Comparison of ENCODE assay signal across 8 cellular contexts in the genomic region with DNA sequence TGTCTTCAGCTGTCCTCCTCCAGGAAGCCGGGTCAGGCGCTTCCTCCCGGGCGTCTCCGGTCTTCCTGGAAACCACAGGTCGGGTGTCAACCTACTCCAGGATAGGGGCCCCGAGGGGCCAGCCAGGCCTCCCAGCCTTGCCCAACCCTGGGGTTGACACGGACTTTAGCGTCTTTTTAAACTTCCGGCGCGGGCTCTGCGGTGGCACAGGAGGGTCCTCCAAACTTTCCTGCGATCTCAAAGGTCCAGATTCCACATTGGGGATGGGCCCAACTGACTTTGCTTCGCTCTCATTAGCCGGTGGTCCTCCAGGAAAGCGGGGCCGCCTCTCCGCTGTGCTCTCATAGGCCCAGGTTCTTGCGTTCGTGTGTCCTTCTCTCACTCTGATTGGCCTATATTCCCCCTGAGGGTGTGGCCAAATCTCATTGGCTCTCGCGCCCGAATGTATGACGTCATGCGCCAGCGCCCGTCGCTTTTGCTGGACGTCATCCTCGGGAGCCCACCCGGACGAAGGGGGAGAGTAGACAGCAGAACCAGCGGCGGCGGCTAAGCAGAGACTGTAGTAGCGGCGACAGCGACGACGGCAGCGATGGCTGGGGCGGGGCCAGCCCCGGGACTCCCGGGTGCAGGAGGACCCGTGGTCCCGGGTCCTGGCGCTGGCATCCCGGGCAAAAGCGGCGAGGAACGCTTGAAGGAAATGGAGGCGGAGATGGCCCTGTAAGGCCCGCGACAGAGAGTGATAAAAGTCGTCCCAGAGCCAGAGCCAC. TPM values are rescaled to one million over a fixed set of nuclear protein-coding genes. Genes with fewer than 3 reads are reported as not detected.
DNase-seq lines count a peak whose midpoint lies in the region; ATAC-seq, FAIRE-seq and TF ChIP-seq lines count a peak whose summit lies in the region.

A gene with protein sequence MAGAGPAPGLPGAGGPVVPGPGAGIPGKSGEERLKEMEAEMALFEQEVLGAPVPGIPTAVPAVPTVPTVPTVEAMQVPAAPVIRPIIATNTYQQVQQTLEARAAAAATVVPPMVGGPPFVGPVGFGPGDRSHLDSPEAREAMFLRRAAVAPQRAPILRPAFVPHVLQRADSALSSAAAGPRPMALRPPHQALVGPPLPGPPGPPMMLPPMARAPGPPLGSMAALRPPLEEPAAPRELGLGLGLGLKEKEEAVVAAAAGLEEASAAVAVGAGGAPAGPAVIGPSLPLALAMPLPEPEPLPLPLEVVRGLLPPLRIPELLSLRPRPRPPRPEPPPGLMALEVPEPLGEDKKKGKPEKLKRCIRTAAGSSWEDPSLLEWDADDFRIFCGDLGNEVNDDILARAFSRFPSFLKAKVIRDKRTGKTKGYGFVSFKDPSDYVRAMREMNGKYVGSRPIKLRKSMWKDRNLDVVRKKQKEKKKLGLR (plus strand): TSS at position 472 of the 767 bp plus-strand sequence. CDS start 118 bp downstream, at position 590.

- H4K91ac ChIP-seq in trophoblast cell (ENCODE audit: low read depth, low read length): peak within 1 kb of the TSS; percentile 61

- in situ Hi-C loops in transverse colon (cut with MboI; ENCODE audit: low pct_ligation_motif_present in 1 of 4, low pct_unique_long_range_greater_than_20kb in 1 of 4, low sequenced_read_pairs in 3 of 4): no loop called here

- CTCF ChIA-PET in T-cell (lab: Charles Lee): no interaction called here

- H3K27ac Mint-ChIP-seq in T-cell: peak within 1 kb of the TSS; percentile 97 to 98

- H3K4me3 Mint-ChIP-seq in T-cell: peak within 1 kb of the TSS; percentile 93 to 100 (median 100)

- intact Hi-C loops in transverse colon (cut with DNase I; ENCODE audit: low total_unique reads): no loop called here

- peak within 1 kb of the TSS; percentile 70 for H2AK5ac ChIP-seq in trophoblast cell (ENCODE audit: low read length)

- H3K27me3 ChIP-seq in cardiac muscle cell: no peaks in the 10 kb centered on the region
- no peaks in the 10 kb centered on the region for H3K27me3 ChIP-seq in trophoblast cell (ENCODE audit: insufficient read depth, low read length)
- H3K27me3 ChIP-seq in transverse colon: no peaks in the 10 kb centered on the region

- WGBS in adipose tissue, 3 donors: 0% methylated on average over 56 of the region's 56 CpGs
- WGBS in trophoblast cell (ENCODE audit: extremely low coverage, insufficient coverage, insufficient read length): no CpG with 5 or more reads among the region's 56 CpGs
- WGBS in transverse colon (ENCODE audit: low coverage in 1 of 2), 2 donors: 0% methylated on average over 37 of the region's 56 CpGs; no CpG with 5 or more reads in 1 of the 2 donors

- peak within 1 kb of the TSS; percentile 46 for H2AFZ ChIP-seq in trophoblast cell (ENCODE audit: insufficient read depth, low read length, poor library complexity)

- H3K27ac ChIP-seq in adipose tissue (ENCODE audit: low read depth, low read length): peak within 1 kb of the TSS; percentile 11
- peak within 1 kb of the TSS; percentile 78 for H3K27ac ChIP-seq in cardiac muscle cell
- H3K27ac ChIP-seq in trophoblast cell (ENCODE audit: low read depth, low read length): peak within 1 kb of the TSS; percentile 73
- peak within 1 kb of the TSS; percentile 92 to 97 (median 94) for H3K27ac ChIP-seq in transverse colon

- H3K4me3 ChIP-seq in cardiac muscle cell (peak within 1 kb of the TSS; percentile 66), trophoblast cell (ENCODE audit: low read depth, low read length) (peak within 1 kb of the TSS; percentile 85), transverse colon (peak within 1 kb of the TSS; percentile 65 to 98 (median 91))

- H2BK120ac ChIP-seq in trophoblast cell (ENCODE audit: insufficient read depth, low read length, poor library complexity): peak within 1 kb of the TSS; percentile 40

- H3K4me1 ChIP-seq in cardiac muscle cell (ENCODE audit: low read depth) (peaks cover 4% of the 10 kb centered on the region), trophoblast cell (ENCODE audit: control insufficient read depth in 1 of 2, insufficient read depth in 2 of 2, low read length in 2 of 2) (peaks cover 3 to 4% of the 10 kb centered on the region in 2 experiments), transverse colon (peaks cover 9 to 21% (median 12%) of the 10 kb centered on the region in 4 donors)

- H3K36me3 ChIP-seq in cardiac muscle cell (peaks cover 12% of the 10 kb centered on the region), trophoblast cell (ENCODE audit: control insufficient read depth in 1 of 2, insufficient read depth in 2 of 2, low read length in 2 of 2) (peaks cover 30 to 33% of the 10 kb centered on the region in 2 experiments), transverse colon (peaks cover 0 to 31% (median 8%) of the 10 kb centered on the region in 4 donors)

- H3K4ac ChIP-seq in trophoblast cell (ENCODE audit: low read depth, low read length): peak within 1 kb of the TSS; percentile 81

- no peak for TF ChIP-seq EP300 in transverse colon (IDR thresholded peaks at IDR 0.05; ENCODE audit: low read depth)

- H3K9me3 Mint-ChIP-seq in T-cell: no peaks in the 10 kb centered on the region

- no peak within 1 kb of the TSS for H3K23ac ChIP-seq in trophoblast cell (ENCODE audit: low read length)

- peaks cover 0 to 3% of the 10 kb centered on the region in 2 donors for H3K27me3 Mint-ChIP-seq in T-cell

- POLR2A ChIA-PET in T-cell (lab: Charles Lee): no interaction called here

- H3K79me1 ChIP-seq in trophoblast cell (ENCODE audit: low read length): peaks cover 2% of the 10 kb centered on the region

- DNase-seq in GM12891 (ENCODE audit: insufficient read length, low spot score) (peak; percentile 97), NCI-H1436 treated with DMSO at 0.1 percent for 48 hours (lab: John Stamatoyannopoulos, UW) (peak; percentile 84), T-cell (peak; percentile 92 to 98 (median 97)), cardiac muscle cell (ENCODE audit: low read depth in 1 of 2, low spot score in 1 of 2) (peak; percentile 98 to 99), trophoblast cell (peak; percentile 97 to 100), transverse colon (peak; percentile 97)

- no peak; the same call in 1 of the 2 replicates for TF ChIP-seq POLR2A in GM12891 (IDR thresholded peaks at IDR 0.05; ENCODE audit: low read depth, low read length)
- TF ChIP-seq POLR2A in transverse colon (IDR thresholded peaks at IDR 0.05): peak; percentile 92

- H2BK12ac ChIP-seq in trophoblast cell (ENCODE audit: low read length): peak within 1 kb of the TSS; percentile 15

- ATAC-seq in HG02840 (IDR thresholded peaks at IDR 0.05; ENCODE audit: low FRiP score, unreplicated experiment) (peak; percentile 97), T-cell (replicated peaks in 1 of 4) (peak; percentile 99 to 100 (median 100))

- peak; percentile 100 for FAIRE-seq in GM12891 (lab: Jason Lieb, UNC)

- peak within 1 kb of the TSS; percentile 56 for H3K14ac ChIP-seq in trophoblast cell (ENCODE audit: low read length)

- H3K4me2 ChIP-seq in trophoblast cell (ENCODE audit: low read length): peak within 1 kb of the TSS; percentile 98

- H3K9me3 ChIP-seq in cardiac muscle cell (ENCODE audit: low read depth) (no peaks in the 10 kb centered on the region), trophoblast cell (ENCODE audit: insufficient read depth, low read depth, low read length) (no peaks in the 10 kb centered on the region), transverse colon (no peaks in the 10 kb centered on the region)

- H4K12ac ChIP-seq in trophoblast cell (ENCODE audit: low read depth, low read length): peak within 1 kb of the TSS; percentile 73

- peaks cover 25 to 29% (median 25%) of the 10 kb centered on the region in 3 donors for H3K4me1 Mint-ChIP-seq in T-cell

- peak within 1 kb of the TSS; percentile 95 for H4K8ac ChIP-seq in trophoblast cell (ENCODE audit: low read depth, low read length)

- H3K79me2 ChIP-seq in trophoblast cell (ENCODE audit: control insufficient read depth, insufficient read depth, low read length, poor library complexity): peaks cover 6% of the 10 kb centered on the region

- peak within 1 kb of the TSS; percentile 42 for H2BK5ac ChIP-seq in trophoblast cell (ENCODE audit: low read depth, low read length, poor library complexity)

- H3K18ac ChIP-seq in trophoblast cell (ENCODE audit: low read length): peak within 1 kb of the TSS; percentile 52

- TF ChIP-seq CTCF in cardiac muscle cell (IDR thresholded peaks at IDR 0.05; ENCODE audit: low read depth, low read length) (no peak), transverse colon (IDR thresholded peaks at IDR 0.05) (no peak)

- H3K9ac ChIP-seq in trophoblast cell (ENCODE audit: low read length): peak within 1 kb of the TSS; percentile 97

- H3K36me3 Mint-ChIP-seq in T-cell: peaks cover 28% of the 10 kb centered on the region

TF ChIP-seq in GM12891, 5 proteins besides CTCF, POLR2A, EP300 and RAD21:
- TF ChIP-seq TAF1 (IDR thresholded peaks at IDR 0.05; ENCODE audit: low read depth, low read length): peak; percentile 74
- TF ChIP-seq SPI1 (IDR thresholded peaks at IDR 0.05; ENCODE audit: low read depth, low read length): no peak
- peak; percentile 77 for TF ChIP-seq POU2F2 (IDR thresholded peaks at IDR 0.05; ENCODE audit: low read depth, low read length)
- no peak for TF ChIP-seq PAX5 (IDR thresholded peaks at IDR 0.05; ENCODE audit: insufficient read depth, low read length, severe bottlenecking)
- peak; percentile 35; the same call in 1 of the 2 replicates for TF ChIP-seq POLR2AphosphoS5 (IDR thresholded peaks at IDR 0.05; ENCODE audit: low read depth, low read length)
TF ChIP-seq in GM12891: peak in this region for 3.

RNA-seq across cellular contexts. Expression of the gene that starts here (rescaled TPM):
- 41.7 TPM for polyA plus RNA-seq in GM12891 (2012; ENCODE audit: low read depth, missing spikeins)
- total RNA-seq in T-cell (10 to 100 TPM; 37.6 to 74.0 (median 68.4) TPM), cardiac muscle cell (128 and 146 TPM in 2 replicates), transverse colon (100 to 1,000 TPM in 1 of 4 donors, 10 to 100 TPM in 3; 53.1 to 107 (median 62.5) TPM)
- polyA plus RNA-seq in adipose tissue (10 to 100 TPM; 28.5 to 56.7 (median 48.9) TPM), cardiac muscle cell (161 and 170 TPM in 2 replicates)
- polyA plus RNA-seq in trophoblast cell (2013): 46.9 and 47.8 TPM in 2 replicates

Comparison
In these comparisons a context has a peak if more than half of its experiments do, and no peak if none do; other contexts are left out.
1. Peak in every context shown above with its lines: DNase-seq, ATAC-seq, H3K4me3 ChIP-seq and H3K27ac ChIP-seq.
2. H3K27ac ChIP-seq: peak in every context shown above with its lines; median percentile 94 in transverse colon; 78 in cardiac muscle cell; 73 in trophoblast cell; 11 in adipose tissue.